ENCODE assay signal across 8 cellular contexts in genomic region chr4:169619518-169619957, GRCh38. TPM values are rescaled to one million over a fixed set of nuclear protein-coding genes. Genes with fewer than 3 reads are reported as not detected.
DNase-seq lines count a peak whose midpoint lies in the region; ATAC-seq, FAIRE-seq and TF ChIP-seq lines count a peak whose summit lies in the region.

No MANE protein-coding gene starts in this region.

- peak overlapping the region; percentile 99 for H3K4me3 Mint-ChIP-seq in activated T-helper 2 cell treated with anti-CD3 and anti-CD28 coated beads, Interferon-gamma antibody, Interleukin-2, Interleukin-4, amounts not matched to agents 10 μg/mL and 5 μg/mL and 100 μg/mL, durations not matched to agents 14 hours and 24 hours and 36 hours (ENCODE audit: low read depth)
- H3K4me3 Mint-ChIP-seq in neural crest cell, result peak overlapping the region; percentile 99

- no peak for FAIRE-seq in D721Med (lab: Jason Lieb, UNC)

- peaks cover 5% of the 10 kb centered on the region for H3K36me3 Mint-ChIP-seq in activated T-helper 2 cell treated with anti-CD3 and anti-CD28 coated beads, Interferon-gamma antibody, Interleukin-2, Interleukin-4, amounts not matched to agents 10 μg/mL and 5 μg/mL and 100 μg/mL, durations not matched to agents 14 hours and 24 hours and 36 hours (ENCODE audit: low read depth)
- H3K36me3 Mint-ChIP-seq in neural crest cell (ENCODE audit: low read depth), result no peaks in the 10 kb centered on the region

- H3K27ac ChIP-seq in Peyer's patch, result peak overlapping the region; percentile 90 to 98 (median 96)

- peak in 1 of 2 donors; percentile 21 for TF ChIP-seq POLR2A in Peyer's patch (IDR thresholded peaks at IDR 0.05)

- intact Hi-C loops in activated T-helper 2 cell treated with anti-CD3 and anti-CD28 coated beads, Interferon-gamma antibody, Interleukin-2, Interleukin-4, amounts not matched to agents 10 μg/mL and 5 μg/mL and 100 μg/mL, durations not matched to agents 14 hours and 24 hours and 36 hours (cut with micrococcal nuclease), result loop anchor here (2.0 to 10.0 kb wide), 3 partner anchors 15 to 755 kb away; no protein-coding TSS in a partner anchor

- no peaks in the 10 kb centered on the region for H3K27me3 ChIP-seq in Peyer's patch

- peak overlapping the region; percentile 56 to 77 (median 66) for H3K4me3 ChIP-seq in Peyer's patch
- H3K4me3 ChIP-seq in foreskin fibroblast (ENCODE audit: low read depth in 1 of 2, low read length in 2 of 2), result peak overlapping the region; percentile 89 to 95

- no peaks in the 10 kb centered on the region for H3K9me3 ChIP-seq in Peyer's patch

- no peaks in the 10 kb centered on the region for H3K36me3 ChIP-seq in Peyer's patch

- peaks cover 0 to 30% (median 4%) of the 10 kb centered on the region in 4 donors for H3K4me1 ChIP-seq in Peyer's patch

- no peaks in the 10 kb centered on the region for H3K27me3 Mint-ChIP-seq in activated T-helper 2 cell treated with anti-CD3 and anti-CD28 coated beads, Interferon-gamma antibody, Interleukin-2, Interleukin-4, amounts not matched to agents 10 μg/mL and 5 μg/mL and 100 μg/mL, durations not matched to agents 14 hours and 24 hours and 36 hours (ENCODE audit: low read depth)
- H3K27me3 Mint-ChIP-seq in neural crest cell (ENCODE audit: low read depth), result no peaks in the 10 kb centered on the region

- H3K9me3 Mint-ChIP-seq in activated T-helper 2 cell treated with anti-CD3 and anti-CD28 coated beads, Interferon-gamma antibody, Interleukin-2, Interleukin-4, amounts not matched to agents 10 μg/mL and 5 μg/mL and 100 μg/mL, durations not matched to agents 14 hours and 24 hours and 36 hours, result no peaks in the 10 kb centered on the region
- no peaks in the 10 kb centered on the region for H3K9me3 Mint-ChIP-seq in neural crest cell

- H3K4me1 Mint-ChIP-seq in activated T-helper 2 cell treated with anti-CD3 and anti-CD28 coated beads, Interferon-gamma antibody, Interleukin-2, Interleukin-4, amounts not matched to agents 10 μg/mL and 5 μg/mL and 100 μg/mL, durations not matched to agents 14 hours and 24 hours and 36 hours (ENCODE audit: low read depth), result peaks cover 60% of the 10 kb centered on the region
- peaks cover 40% of the 10 kb centered on the region for H3K4me1 Mint-ChIP-seq in neural crest cell

- peak overlapping the region; percentile 99 for H3K27ac Mint-ChIP-seq in activated T-helper 2 cell treated with anti-CD3 and anti-CD28 coated beads, Interferon-gamma antibody, Interleukin-2, Interleukin-4, amounts not matched to agents 10 μg/mL and 5 μg/mL and 100 μg/mL, durations not matched to agents 14 hours and 24 hours and 36 hours
- H3K27ac Mint-ChIP-seq in neural crest cell (ENCODE audit: unreplicated experiment), result peak overlapping the region; percentile 98

- ATAC-seq in HG03571 (IDR thresholded peaks at IDR 0.05; ENCODE audit: unreplicated experiment), result peak; percentile 36

- peak; percentile 45 for TF ChIP-seq CTCF in D721Med (IDR thresholded peaks at IDR 0.05; ENCODE audit: insufficient read depth, missing control alignments)
- peak; percentile 43 for TF ChIP-seq CTCF in GM20000 (IDR thresholded peaks at IDR 0.05; ENCODE audit: extremely low read depth, missing control alignments)
- TF ChIP-seq CTCF in Peyer's patch (IDR thresholded peaks at IDR 0.05), result peak; percentile 35 to 74 (median 58)
- peak; percentile 57 for TF ChIP-seq CTCF in foreskin fibroblast (IDR thresholded peaks at IDR 0.05; ENCODE audit: low read depth, low read length)
- TF ChIP-seq CTCF in neural crest cell (conservative IDR thresholded peaks at IDR 0.05), result peak; percentile 69

- DNase-seq in D721Med (ENCODE audit: insufficient read length, low spot score), result no peak
- peak; percentile 56 for DNase-seq in GM20000 (ENCODE audit: low spot score)
- peak; percentile 55 to 84 (median 75) for DNase-seq in Peyer's patch
- peak; percentile 28 for DNase-seq in activated T-helper 2 cell treated with anti-CD3 and anti-CD28 coated beads, Interferon-gamma antibody, Interleukin-2, Interleukin-4, amounts not matched to agents 10 μg/mL and 5 μg/mL and 100 μg/mL, durations not matched to agents 14 hours and 24 hours and 36 hours (ENCODE audit: low spot score)
- peak; percentile 43 to 79 for DNase-seq in foreskin fibroblast
- no peak for DNase-seq in neural crest cell (ENCODE audit: low read depth, low spot score)
- DNase-seq in GOT3 (lab: John Stamatoyannopoulos, UW), result no peak

RNA-seq across cellular contexts. Expression of gene CLCN3, which starts 0.8 kb away (rescaled TPM):
- total RNA-seq in Peyer's patch, result 10 to 100 TPM; 14.0 to 61.5 (median 44.7) TPM
- total RNA-seq in activated T-helper 2 cell treated with anti-CD3 and anti-CD28 coated beads, Interferon-gamma antibody, Interleukin-2, Interleukin-4, amounts not matched to agents 10 μg/mL and 5 μg/mL and 100 μg/mL, durations not matched to agents 14 hours and 24 hours and 36 hours, result 23.8 and 25.6 TPM in 2 replicates
- 37.6 and 38.0 TPM in 2 replicates for total RNA-seq in neural crest cell

RNA-seq across cellular contexts. Expression of gene NEK1, which starts 7.2 kb away (rescaled TPM):
- 10 to 100 TPM in 1 of 4 donors, 1 to 10 TPM in 3; 6.0 to 18.2 (median 7.1) TPM for total RNA-seq in Peyer's patch
- 9.4 and 11.1 TPM in 2 replicates for total RNA-seq in activated T-helper 2 cell treated with anti-CD3 and anti-CD28 coated beads, Interferon-gamma antibody, Interleukin-2, Interleukin-4, amounts not matched to agents 10 μg/mL and 5 μg/mL and 100 μg/mL, durations not matched to agents 14 hours and 24 hours and 36 hours
- total RNA-seq in neural crest cell, result 13.0 and 14.7 TPM in 2 replicates

Comparison
In these comparisons a context has a peak if more than half of its experiments do, and no peak if none do; other contexts are left out.
1. DNase-seq: peak in GM20000 (single experiment), Peyer's patch (3 of 3), activated T-helper 2 cell treated with anti-CD3 and anti-CD28 coated beads, Interferon-gamma antibody, Interleukin-2, Interleukin-4, amounts not matched to agents 10 μg/mL and 5 μg/mL and 100 μg/mL, durations not matched to agents 14 hours and 24 hours and 36 hours (single experiment) and foreskin fibroblast (2 of 2); none in D721Med (single experiment), neural crest cell (single experiment) and GOT3 (single experiment).
2. Peak in every context shown above with its lines, with median percentiles within 50 percentile points of each other: CTCF ChIP-seq.